31 cellular contexts compared by ENCODE assay signal in the genomic region with DNA sequence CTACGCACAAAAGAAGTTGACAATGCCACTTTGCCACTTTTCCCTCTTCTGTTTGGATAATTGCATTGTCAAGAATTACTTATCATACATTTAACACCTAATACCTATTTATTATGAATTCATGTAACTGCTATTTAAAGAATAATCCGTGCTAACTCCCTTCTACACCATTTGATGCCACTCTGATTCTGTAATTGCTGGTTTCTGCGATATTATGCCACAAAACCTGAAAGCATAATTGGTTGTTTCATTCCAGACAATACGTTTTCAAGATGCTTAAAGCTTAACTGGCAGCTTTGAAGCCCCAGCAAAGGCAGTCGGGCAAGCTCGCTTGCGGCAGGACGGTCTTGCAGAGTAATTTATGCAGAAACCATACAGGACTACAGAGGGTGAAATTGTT.
"Had no signal": no experiment of that assay in that cellular context is flagged by ENCODE, and none has a peak within 500 bp of the region (broad histone marks: within the 10 kb centered on the region; RNA-seq: fewer than 3 reads in every experiment).

No MANE protein-coding gene starts in this region.

- ATAC-seq: activated CD8-positive, alpha-beta T cell treated with anti-CD3 and anti-CD28 coated beads for 36 hours; activated T-cell treated with anti-CD3 and anti-CD28 coated beads, Interleukin-2, amount 50 U/mL, for 72 hours; activated T-helper 17 cell treated with anti-CD3 and anti-CD28 coated beads, Interleukin-2, amount 50 U/mL, for 72 hours; Right ventricle myocardium inferior had no signal

- H3K27ac Mint-ChIP-seq: activated CD4-positive, alpha-beta T cell treated with anti-CD3 and anti-CD28 coated beads, Interleukin-2, amount 10 ng/mL, durations not matched to agents 24 days and 14 days; activated CD8-positive, alpha-beta T cell treated with anti-CD3 and anti-CD28 coated beads for 36 hours; activated naive CD8-positive, alpha-beta T cell treated with anti-CD3 and anti-CD28 coated beads for 36 hours; activated T-cell treated with anti-CD3 and anti-CD28 coated beads, Interleukin-2, amount 50 U/mL, for 72 hours; activated T-helper 17 cell treated with anti-CD3 and anti-CD28 coated beads, Interleukin-2, amount 50 U/mL, for 72 hours had no signal

- H3K4me3 Mint-ChIP-seq: activated CD4-positive, alpha-beta T cell treated with anti-CD3 and anti-CD28 coated beads, Interleukin-2, amount 10 ng/mL, durations not matched to agents 24 days and 14 days; activated CD8-positive, alpha-beta T cell treated with anti-CD3 and anti-CD28 coated beads for 36 hours; activated naive CD8-positive, alpha-beta T cell treated with anti-CD3 and anti-CD28 coated beads for 36 hours; activated T-cell treated with anti-CD3 and anti-CD28 coated beads, Interleukin-2, amount 50 U/mL, for 72 hours; activated T-helper 17 cell treated with anti-CD3 and anti-CD28 coated beads, Interleukin-2, amount 50 U/mL, for 72 hours had no signal

- DNase-seq: activated CD4-positive, alpha-beta T cell treated with anti-CD3 and anti-CD28 coated beads, Interleukin-2, amount 10 ng/mL, durations not matched to agents 24 days and 14 days; activated CD4-positive, alpha-beta T cell treated with anti-CD3 and anti-CD28 coated beads, Interleukin-2, amount 50 U/mL, for 4 hours; activated CD4-positive, CD25-positive, alpha-beta regulatory T cell; activated CD8-positive, alpha-beta T cell treated with anti-CD3 and anti-CD28 coated beads for 36 hours; activated effector memory CD4-positive, alpha-beta T cell treated with anti-CD3 and anti-CD28 coated beads, Interleukin-2, amount 50 U/mL, for 16 hours; activated naive CD4-positive, alpha-beta T cell; activated naive CD4-positive, alpha-beta T cell treated with anti-CD3 and anti-CD28 coated beads, Interleukin-2, amount 50 U/mL, for 16 hours; activated naive CD8-positive, alpha-beta T cell treated with anti-CD3 and anti-CD28 coated beads for 36 hours; activated T-cell treated with anti-CD3 and anti-CD28 coated beads, Interleukin-2, amount 50 U/mL, for 1 hour; activated T-cell treated with anti-CD3 and anti-CD28 coated beads, Interleukin-2, amount 50 U/mL, for 72 hours; amniotic stem cell; aorta; brain microvascular endothelial cell; central memory CD4-positive, alpha-beta T cell; MM.1S; MV-4-11; NCI-H1092 treated with DMSO at 0.1 percent for 48 hours; NCI-H146; NCI-H187; NCI-H2029 treated with DMSO at 0.1 percent for 48 hours; NCI-H226; NCI-H446 treated with DMSO at 0.1 percent for 48 hours; NCI-H524; NCI-H69; PC-9; SW 1271; T-helper 1 cell; T-helper 2 cell; T-helper 9 cell had no signal

- H3K36me3 Mint-ChIP-seq: activated naive CD8-positive, alpha-beta T cell treated with anti-CD3 and anti-CD28 coated beads for 36 hours had no signal

- H3K27me3 Mint-ChIP-seq: activated CD4-positive, alpha-beta T cell treated with anti-CD3 and anti-CD28 coated beads, Interleukin-2, amount 10 ng/mL, durations not matched to agents 24 days and 14 days had no signal
